10 cellular contexts compared by ENCODE assay signal in genomic region chr1:17572264-17572985, GRCh38. TPM values are rescaled to one million over a fixed set of nuclear protein-coding genes. Genes with fewer than 3 reads are reported as not detected.
A peak's percentile ranks its signal among the peaks of the same experiment; 100 is the strongest.
DNase-seq lines count a peak whose midpoint lies in the region; ATAC-seq and TF ChIP-seq lines count a peak whose summit lies in the region.
"Had no signal": no experiment of that assay in that cellular context is flagged by ENCODE, and none has a peak within 500 bp of the region (broad histone marks: within the 10 kb centered on the region; RNA-seq: fewer than 3 reads in every experiment).

No MANE protein-coding gene starts in this region.

- 84 to 87% methylated on average over 8 to 9 of the region's 9 CpGs for WGBS in body of pancreas, 2 donors

- H3K27me3 Mint-ChIP-seq in CD14-positive monocyte (ENCODE audit: low read depth in 3 of 3) (peaks cover 11 to 16% (median 11%) of the 10 kb centered on the region in 3 donors), mesothelial cell of epicardium (ENCODE audit: low read depth) (no peaks in the 10 kb centered on the region)

- ATAC-seq in body of pancreas: no peak
- ATAC-seq in HG03196 (IDR thresholded peaks at IDR 0.05; ENCODE audit: unreplicated experiment): no peak
- ATAC-seq in GM21423 (IDR thresholded peaks at IDR 0.05; ENCODE audit: unreplicated experiment): no peak
- no peak for ATAC-seq in HG02870 (IDR thresholded peaks at IDR 0.05; ENCODE audit: unreplicated experiment)
- ATAC-seq: lower lobe of right lung had no signal

- H3K36me3 Mint-ChIP-seq in CD14-positive monocyte (no peaks in the 10 kb centered on the region), mesothelial cell of epicardium (no peaks in the 10 kb centered on the region)

- H3K27ac ChIP-seq in body of pancreas: peak overlapping the region in 3 of 4 donors; percentile 28 to 90 (median 56)
- H3K27ac ChIP-seq: lower lobe of right lung had no signal

- H3K36me3 ChIP-seq in H7 (replicated peaks; ENCODE audit: control insufficient read depth, insufficient read depth, low read length): no peaks in the 10 kb centered on the region
- H3K36me3 ChIP-seq in body of pancreas (replicated peaks in 1 of 2; ENCODE audit: insufficient read depth in 1 of 2, low read depth in 2 of 2): no peaks in the 10 kb centered on the region
- H3K36me3 ChIP-seq: lower lobe of right lung had no signal

- no peak for TF ChIP-seq POLR2A in body of pancreas (IDR thresholded peaks at IDR 0.05)

- H3K9me3 Mint-ChIP-seq in CD14-positive monocyte (no peaks in the 10 kb centered on the region), mesothelial cell of epicardium (no peaks in the 10 kb centered on the region)

- peaks cover 76% of the 10 kb centered on the region for H3K4me1 ChIP-seq in body of pancreas

- TF ChIP-seq CTCF in CD14-positive monocyte (IDR thresholded peaks at IDR 0.05): peak; percentile 9
- TF ChIP-seq CTCF in body of pancreas (IDR thresholded peaks at IDR 0.05): peak in 1 of 7 experiments; percentile 17
- TF ChIP-seq CTCF in mesothelial cell of epicardium (IDR thresholded peaks at IDR 0.05; ENCODE audit: unreplicated experiment): peak; percentile 18

- H3K27me3 ChIP-seq in H7 (ENCODE audit: control insufficient read depth, insufficient read depth, low read length) (no peaks in the 10 kb centered on the region), body of pancreas (no peaks in the 10 kb centered on the region)

- H3K4me3 ChIP-seq in H7 (ENCODE audit: insufficient read depth, low read depth, low read length) (no peak overlapping the region), body of pancreas (no peak overlapping the region)
- H3K4me3 ChIP-seq: lower lobe of right lung had no signal

- peaks cover 30% of the 10 kb centered on the region for H3K4me1 Mint-ChIP-seq in CD14-positive monocyte
- peaks cover 52% of the 10 kb centered on the region for H3K4me1 Mint-ChIP-seq in mesothelial cell of epicardium

- intact Hi-C loops in CD14-positive monocyte (cut with micrococcal nuclease) (no loop called here), body of pancreas (cut with DNase I) (no loop called here)

- H3K27ac Mint-ChIP-seq in CD14-positive monocyte: no peak overlapping the region
- H3K27ac Mint-ChIP-seq in mesothelial cell of epicardium: peak overlapping the region; percentile 39

- no peak overlapping the region for H3K4me3 Mint-ChIP-seq in CD14-positive monocyte
- no peak overlapping the region for H3K4me3 Mint-ChIP-seq in mesothelial cell of epicardium

- H3K9me3 ChIP-seq in body of pancreas: no peaks in the 10 kb centered on the region
- H3K9me3 ChIP-seq: lower lobe of right lung had no signal

- DNase-seq in CD14-positive monocyte (ENCODE audit: low spot score) (no peak), H7 (peak; percentile 89), body of pancreas (no peak), mesothelial cell of epicardium (ENCODE audit: low spot score in 2 of 2, unreplicated experiment in 2 of 2) (no peak), NCI-H1092 treated with DMSO at 0.1 percent for 48 hours (lab: John Stamatoyannopoulos, UW) (no peak)
- DNase-seq: lower lobe of right lung had no signal

RNA-seq across cellular contexts. Expression of gene ARHGEF10L, which starts 32.9 kb away (rescaled TPM):
- 10 to 100 TPM; 20.7 to 23.7 TPM for polyA plus RNA-seq in CD14-positive monocyte
- 54.8 and 76.9 TPM in 2 replicates for total RNA-seq in H7 (2014; rRNA removed; shearing (Covaris generic))
- total RNA-seq in body of pancreas: 10 to 100 TPM; 81.4 to 93.1 TPM
- total RNA-seq in mesothelial cell of epicardium: 31.3 to 33.1 TPM (median 32.6 TPM) in 3 replicates
- total RNA-seq: T-helper 1 cell treated with Interleukin-12 subunit alpha and Interleukin-12 subunit beta and Interleukin-4 antibody, amounts not matched to agents 30 ng/mL and 1 ng/mL, for 36 hours had no signal
